In the genomic region with DNA sequence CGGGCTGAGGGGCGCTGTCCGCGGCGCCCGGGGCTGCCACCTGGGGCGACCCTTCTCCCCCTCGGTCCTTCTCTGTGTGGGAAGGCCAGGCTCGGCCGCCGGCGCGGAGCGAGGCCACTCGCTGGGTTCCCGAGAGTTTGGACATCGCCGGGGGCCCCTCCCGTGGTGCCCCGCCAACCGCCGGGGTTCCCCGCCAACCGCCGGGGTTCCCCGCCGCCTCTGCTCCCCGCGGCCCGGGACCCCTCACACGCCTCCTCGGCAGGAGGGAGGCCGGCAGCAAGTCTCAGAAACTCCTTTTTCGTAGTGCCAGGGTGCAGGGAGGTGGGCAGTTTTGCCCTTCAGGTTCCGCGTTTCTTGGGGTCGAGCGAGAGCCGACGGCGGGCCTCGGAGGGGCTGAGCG, we compare ENCODE assay signal across 8 cellular contexts.
DNase-seq lines count a peak whose midpoint lies in the region; ATAC-seq and TF ChIP-seq lines count a peak whose summit lies in the region.
"Not testable (repeated sequence)": the region's sequence is repeated elsewhere in the genome, so short reads cannot be mapped to it uniquely, and the experiment has no call there.

No MANE protein-coding gene starts in this region.

- not testable (repeated sequence) for H3K9me3 Mint-ChIP-seq in activated CD8-positive, alpha-beta memory T cell treated with anti-CD3 and anti-CD28 coated beads, Interleukin-2, amount 10 ng/mL, durations not matched to agents 7 days and 5 days (ENCODE audit: low read depth); naive thymus-derived CD8-positive, alpha-beta T cell

- peak overlapping the region; percentile 75 for H3K9ac ChIP-seq in GM23248
- peak overlapping the region; percentile 74 for H3K9ac ChIP-seq in OCI-LY3 (ENCODE audit: low read length)

- no CpG with 5 or more reads among the region's 43 CpGs for WGBS in GM23248 (ENCODE audit: low coverage in 1 of 2, low lambda C conversion rate in 2 of 2, missing lambda C conversion rate in 2 of 2), 2 experiments
- no CpG with 5 or more reads among the region's 43 CpGs for WGBS in ectodermal cell, 2 experiments
- WGBS in spleen, 5 donors = 0% methylated on average over 1 of the region's 43 CpGs; no CpG with 5 or more reads in 3 of the 5 donors

- BruUV-seq in A673 (replicated peaks; lab: Mats Ljungman, UMichigan) = not testable (repeated sequence)

- peak overlapping the region; percentile 42 for H3K4me3 ChIP-seq in A673 (ENCODE audit: low read depth, low read length, poor library complexity, severe bottlenecking)
- H3K4me3 ChIP-seq in GM23248 = peak overlapping the region; percentile 72
- H3K4me3 ChIP-seq in OCI-LY3 (ENCODE audit: low read length) = peak overlapping the region; percentile 77
- H3K4me3 ChIP-seq in ectodermal cell (ENCODE audit: insufficient read depth, low read depth, low read length) = peak overlapping the region; percentile 35
- peak overlapping the region; percentile 48 to 52 for H3K4me3 ChIP-seq in right atrium auricular region
- H3K4me3 ChIP-seq in spleen = peak overlapping the region; percentile 26 to 69 (median 39)

- H3K4me1 ChIP-seq in A673 (ENCODE audit: insufficient read depth, low read length, poor library complexity, severe bottlenecking); GM23248 (ENCODE audit: insufficient read depth); OCI-LY3 (ENCODE audit: low read length); ectodermal cell (ENCODE audit: control insufficient read depth, insufficient read depth, low read length); right atrium auricular region; spleen: not testable (repeated sequence)

- not testable (repeated sequence) for H2AFZ ChIP-seq in GM23248; OCI-LY3 (ENCODE audit: low read depth, low read length)

- H3K36me3 ChIP-seq in A673 (ENCODE audit: insufficient read depth, low read length, poor library complexity, severe bottlenecking); GM23248 (ENCODE audit: low read depth); OCI-LY3 (replicated peaks; ENCODE audit: low read depth, low read length); ectodermal cell (ENCODE audit: control insufficient read depth, insufficient read depth, low read length); right atrium auricular region; spleen: not testable (repeated sequence)

- not testable (repeated sequence) for H3K27me3 Mint-ChIP-seq in activated CD8-positive, alpha-beta memory T cell treated with anti-CD3 and anti-CD28 coated beads, Interleukin-2, amount 10 ng/mL, durations not matched to agents 7 days and 5 days; naive thymus-derived CD8-positive, alpha-beta T cell

- DNase-seq in A673 (ENCODE audit: low spot score); GM23248; activated CD8-positive, alpha-beta memory T cell treated with anti-CD3 and anti-CD28 coated beads, Interleukin-2, amount 10 ng/mL, durations not matched to agents 7 days and 5 days; right atrium auricular region (ENCODE audit: low spot score); naive thymus-derived CD8-positive, alpha-beta T cell; spleen: not testable (repeated sequence)

- not testable (repeated sequence) for H3K9me2 ChIP-seq in GM23248 (ENCODE audit: insufficient read depth)

- not testable (repeated sequence) for H3K27ac ChIP-seq in A673 (ENCODE audit: low read depth, low read length, poor library complexity, severe bottlenecking); OCI-LY3 (ENCODE audit: low read length); ectodermal cell (ENCODE audit: insufficient read depth, low read depth, low read length, poor library complexity, severe bottlenecking)
- peak overlapping the region; percentile 51; the same call in 1 of the 2 replicates for H3K27ac ChIP-seq in GM23248
- peak overlapping the region in 1 of 2 donors; percentile 58 for H3K27ac ChIP-seq in right atrium auricular region
- H3K27ac ChIP-seq in spleen = peak overlapping the region in 7 of 8 donors; percentile 29 to 86 (median 65)

- H3K27me3 ChIP-seq in A673 (replicated peaks; ENCODE audit: insufficient read depth, low read depth, low read length, poor library complexity); GM23248 (replicated peaks; ENCODE audit: insufficient read depth); OCI-LY3 (ENCODE audit: low read depth, low read length); ectodermal cell (ENCODE audit: control insufficient read depth, insufficient read depth, low read length, poor library complexity, severe bottlenecking); right atrium auricular region; spleen (replicated peaks in 1 of 7): not testable (repeated sequence)

- peaks cover 13% of the 10 kb centered on the region for H3K4me1 Mint-ChIP-seq in activated CD8-positive, alpha-beta memory T cell treated with anti-CD3 and anti-CD28 coated beads, Interleukin-2, amount 10 ng/mL, durations not matched to agents 7 days and 5 days
- peaks cover 1 to 18% (median 6%) of the 10 kb centered on the region in 4 donors for H3K4me1 Mint-ChIP-seq in naive thymus-derived CD8-positive, alpha-beta T cell

- H4K20me1 ChIP-seq in GM23248 (ENCODE audit: insufficient read depth); OCI-LY3 (ENCODE audit: insufficient read depth, low read length): not testable (repeated sequence)

- ATAC-seq in activated CD8-positive, alpha-beta memory T cell treated with anti-CD3 and anti-CD28 coated beads, Interleukin-2, amount 10 ng/mL, durations not matched to agents 7 days and 5 days = peak; percentile 40
- ATAC-seq in naive thymus-derived CD8-positive, alpha-beta T cell = peak; percentile 43 to 55

- not testable (repeated sequence) for H3F3A ChIP-seq in GM23248 (ENCODE audit: insufficient read depth)

- not testable (repeated sequence) for H3K9me3 ChIP-seq in A673 (ENCODE audit: low read depth, low read length, poor library complexity, severe bottlenecking); GM23248 (ENCODE audit: low read depth); OCI-LY3 (ENCODE audit: insufficient read depth, low read length); ectodermal cell (ENCODE audit: control insufficient read depth, low read length); right atrium auricular region; spleen

- H3K79me2 ChIP-seq in GM23248 (ENCODE audit: insufficient read depth) = peaks cover 26% of the 10 kb centered on the region
- not testable (repeated sequence) for H3K79me2 ChIP-seq in OCI-LY3 (ENCODE audit: low read length)

- CTCF ChIA-PET in A673 (lab: Charles Lee); activated CD8-positive, alpha-beta memory T cell treated with anti-CD3 and anti-CD28 coated beads, Interleukin-2, amount 10 ng/mL, durations not matched to agents 7 days and 5 days (lab: Charles Lee): not testable (repeated sequence)

- H3K4me2 ChIP-seq in GM23248 (ENCODE audit: unreplicated experiment) = not testable (repeated sequence)
- H3K4me2 ChIP-seq in OCI-LY3 (ENCODE audit: low read length) = peak overlapping the region; percentile 20; the same call in 1 of the 2 replicates

- TF ChIP-seq CTCF in A673 (conservative IDR thresholded peaks at IDR 0.05; ENCODE audit: low read depth, low read length); OCI-LY3 (IDR thresholded peaks at IDR 0.05; ENCODE audit: low read depth, low read length); right atrium auricular region (IDR thresholded peaks at IDR 0.05); spleen (IDR thresholded peaks at IDR 0.05 in 8 of 11, conservative IDR thresholded peaks at IDR 0.05 in 3 of 11): not testable (repeated sequence)

- not testable (repeated sequence) for H3K4me3 Mint-ChIP-seq in activated CD8-positive, alpha-beta memory T cell treated with anti-CD3 and anti-CD28 coated beads, Interleukin-2, amount 10 ng/mL, durations not matched to agents 7 days and 5 days
- peak overlapping the region in 1 of 10 donors; percentile 74 for H3K4me3 Mint-ChIP-seq in naive thymus-derived CD8-positive, alpha-beta T cell

- TF ChIP-seq POLR2A in spleen (IDR thresholded peaks at IDR 0.05) = not testable (repeated sequence)

- H3K36me3 Mint-ChIP-seq in activated CD8-positive, alpha-beta memory T cell treated with anti-CD3 and anti-CD28 coated beads, Interleukin-2, amount 10 ng/mL, durations not matched to agents 7 days and 5 days; naive thymus-derived CD8-positive, alpha-beta T cell: not testable (repeated sequence)

- in situ Hi-C loops in GM23248 (cut with MboI) = not testable (repeated sequence)

- POLR2A ChIA-PET in A673 (lab: Charles Lee; ENCODE audit: low non-redundant PET); naive thymus-derived CD8-positive, alpha-beta T cell (lab: Charles Lee): not testable (repeated sequence)

- not testable (repeated sequence) for H3K27ac Mint-ChIP-seq in activated CD8-positive, alpha-beta memory T cell treated with anti-CD3 and anti-CD28 coated beads, Interleukin-2, amount 10 ng/mL, durations not matched to agents 7 days and 5 days; naive thymus-derived CD8-positive, alpha-beta T cell

- intact Hi-C loops in A673 (cut with micrococcal nuclease; ENCODE audit: unreplicated experiment); spleen (cut with DNase I; ENCODE audit: low total_unique reads): not testable (repeated sequence)
